Comparison of ENCODE assay signal across 27 cellular contexts in the genomic region with DNA sequence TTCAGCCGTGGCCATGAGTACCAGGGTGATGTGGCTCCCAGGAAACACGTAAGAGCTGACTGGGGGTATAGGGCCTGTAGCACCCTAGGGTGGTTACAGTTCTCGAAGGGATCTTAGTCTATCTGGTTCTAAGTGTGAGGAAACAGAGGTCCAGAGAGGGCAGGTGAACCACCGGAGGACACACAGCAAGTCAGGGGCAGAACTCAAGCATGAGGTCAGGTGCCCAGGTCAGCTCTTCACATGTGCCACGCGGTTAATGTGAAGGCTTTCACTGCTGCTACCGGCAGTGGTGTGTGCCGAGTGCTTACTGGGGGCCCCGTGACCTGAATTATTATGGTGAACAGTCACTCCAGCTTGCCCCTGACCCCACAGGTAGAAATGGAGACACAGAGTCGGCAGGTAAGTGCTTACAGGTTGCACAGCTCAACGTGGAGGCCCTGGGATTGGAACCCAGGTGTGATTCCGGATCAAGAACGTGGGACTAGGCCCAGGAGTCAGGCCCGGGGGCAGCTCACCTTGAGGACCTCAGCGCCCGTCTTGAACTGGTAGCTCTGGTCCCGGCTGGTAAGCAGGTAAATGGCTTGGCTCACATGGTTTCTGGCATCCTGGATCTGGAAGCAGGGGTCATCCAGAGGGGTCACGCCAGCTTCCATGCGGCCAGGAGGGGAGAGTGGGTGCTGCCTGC. TPM values are rescaled to one million over a fixed set of nuclear protein-coding genes. Genes with fewer than 3 reads are reported as not detected.
DNase-seq lines count a peak whose midpoint lies in the region; ATAC-seq, FAIRE-seq and TF ChIP-seq lines count a peak whose summit lies in the region.
"Had no signal": no experiment of that assay in that cellular context is flagged by ENCODE, and none has a peak within 500 bp of the region (broad histone marks: within the 10 kb centered on the region; RNA-seq: fewer than 3 reads in every experiment).

No MANE protein-coding gene starts in this region.

- peak overlapping the region in 1 of 3 donors; percentile 84 for H3K27ac Mint-ChIP-seq in CD4-positive, CD25-positive, alpha-beta regulatory T cell
- peak overlapping the region; percentile 30 for H3K27ac Mint-ChIP-seq in stimulated activated memory B cell treated with anti-CD40 and anti-IgM and Interleukin-4, amounts not matched to agents 10 μg/mL and 1 μg/mL and 100 μg/mL, for 72 hours
- H3K27ac Mint-ChIP-seq: activated CD8-positive, alpha-beta memory T cell treated with anti-CD3 and anti-CD28 coated beads, Interleukin-2, amount 10 ng/mL, durations not matched to agents 7 days and 5 days; activated T-helper 17 cell treated with anti-CD3 and anti-CD28 coated beads, Interleukin-2, amount 50 U/mL, for 72 hours; stimulated activated naive CD8-positive, alpha-beta T cell treated with anti-CD3 and anti-CD28 coated beads, Interleukin-15, Interleukin-2, amounts not matched to agents 100 ng/mL and 50 ng/mL, for 24 hours had no signal

- H3K27ac ChIP-seq in CD4-positive, CD25-positive, alpha-beta regulatory T cell (ENCODE audit: insufficient read depth, low read length, poor library complexity, severe bottlenecking), result no peak overlapping the region
- H3K27ac ChIP-seq in RWPE1 (peak overlapping the region; percentile 98), dorsolateral prefrontal cortex (peak overlapping the region in 57 of 59 donors; percentile 73 to 99 (median 94)), kidney (ENCODE audit: low read depth in 2 of 2, low read length in 2 of 2) (no peak overlapping the region), left lung (no peak overlapping the region)
- H3K27ac ChIP-seq: right atrium auricular region, tibial artery had no signal

- H3K9ac ChIP-seq in kidney (ENCODE audit: low read length in 2 of 2), result no peak overlapping the region

- no peak for DNase-seq in CD4-positive, CD25-positive, alpha-beta regulatory T cell
- no peak for DNase-seq in RWPE1 (ENCODE audit: low spot score)
- no peak for DNase-seq in dorsolateral prefrontal cortex
- no peak for DNase-seq in kidney
- no peak for DNase-seq in left lung
- DNase-seq: activated CD8-positive, alpha-beta memory T cell treated with anti-CD3 and anti-CD28 coated beads, Interleukin-2, amount 10 ng/mL, durations not matched to agents 7 days and 5 days; cerebellar nuclear complex; COR-L47; DND-41; H7; head of caudate nucleus; NCI-H1092 treated with DMSO at 0.1 percent for 48 hours; NCI-H187 treated with DMSO at 0.1 percent for 48 hours; NCI-H526; Peyer's patch; stimulated activated CD4-positive, alpha-beta T cell treated with anti-CD3 and anti-CD28 coated beads, Interleukin-4, amount 100 ng/mL, for 24 hours; tibial artery had no signal

- H3K4me3 Mint-ChIP-seq in CD4-positive, CD25-positive, alpha-beta regulatory T cell, result peak overlapping the region in 3 of 4 donors; percentile 12 to 21 (median 15)
- H3K4me3 Mint-ChIP-seq in stimulated activated memory B cell treated with anti-CD40 and anti-IgM and Interleukin-4, amounts not matched to agents 10 μg/mL and 1 μg/mL and 100 μg/mL, for 72 hours, result no peak overlapping the region
- H3K4me3 Mint-ChIP-seq: activated CD8-positive, alpha-beta memory T cell treated with anti-CD3 and anti-CD28 coated beads, Interleukin-2, amount 10 ng/mL, durations not matched to agents 7 days and 5 days; activated T-helper 17 cell treated with anti-CD3 and anti-CD28 coated beads, Interleukin-2, amount 50 U/mL, for 72 hours; stimulated activated naive CD8-positive, alpha-beta T cell treated with anti-CD3 and anti-CD28 coated beads, Interleukin-15, Interleukin-2, amounts not matched to agents 100 ng/mL and 50 ng/mL, for 24 hours had no signal

- intact Hi-C loops in dorsolateral prefrontal cortex (cut with DNase I), result no loop called here
- intact Hi-C loops in kidney (cut with DNase I), result no loop called here
- intact Hi-C loops in left lung (cut with DNase I), result no loop called here

- H3K4me1 ChIP-seq in CD4-positive, CD25-positive, alpha-beta regulatory T cell (ENCODE audit: control insufficient read depth, insufficient read depth, low read length, poor library complexity, severe bottlenecking), result peaks cover 21% of the 10 kb centered on the region
- peaks cover 0 to 14% of the 10 kb centered on the region in 2 donors for H3K4me1 ChIP-seq in kidney (ENCODE audit: control insufficient read depth in 1 of 2, insufficient read depth in 1 of 2, low read depth in 1 of 2, low read length in 2 of 2)
- H3K4me1 ChIP-seq in left lung, result peaks cover 20 to 39% of the 10 kb centered on the region in 2 donors

- peaks cover 0 to 26% (median 6%) of the 10 kb centered on the region in 4 donors for H3K4me1 Mint-ChIP-seq in CD4-positive, CD25-positive, alpha-beta regulatory T cell
- H3K4me1 Mint-ChIP-seq in stimulated activated memory B cell treated with anti-CD40 and anti-IgM and Interleukin-4, amounts not matched to agents 10 μg/mL and 1 μg/mL and 100 μg/mL, for 72 hours, result peaks cover 21% of the 10 kb centered on the region
- H3K4me1 Mint-ChIP-seq: activated T-helper 17 cell treated with anti-CD3 and anti-CD28 coated beads, Interleukin-2, amount 50 U/mL, for 72 hours had no signal

- TF ChIP-seq CTCF in RWPE1 (conservative IDR thresholded peaks at IDR 0.05; ENCODE audit: low read depth), result no peak
- no peak for TF ChIP-seq CTCF in dorsolateral prefrontal cortex (IDR thresholded peaks at IDR 0.05 in 54 of 56, conservative IDR thresholded peaks at IDR 0.05 in 2 of 56; ENCODE audit: low read depth in 1 of 56, partially characterized antibody in 56 of 56)
- TF ChIP-seq CTCF in kidney (IDR thresholded peaks at IDR 0.05; ENCODE audit: borderline replicate concordance, extremely low read depth, insufficient read depth), result no peak
- TF ChIP-seq CTCF in left lung (IDR thresholded peaks at IDR 0.05), result no peak

- H3K9me3 Mint-ChIP-seq in CD4-positive, CD25-positive, alpha-beta regulatory T cell, result no peaks in the 10 kb centered on the region
- H3K9me3 Mint-ChIP-seq in stimulated activated memory B cell treated with anti-CD40 and anti-IgM and Interleukin-4, amounts not matched to agents 10 μg/mL and 1 μg/mL and 100 μg/mL, for 72 hours, result no peaks in the 10 kb centered on the region
- H3K9me3 Mint-ChIP-seq: activated T-helper 17 cell treated with anti-CD3 and anti-CD28 coated beads, Interleukin-2, amount 50 U/mL, for 72 hours; stimulated activated naive CD8-positive, alpha-beta T cell treated with anti-CD3 and anti-CD28 coated beads, Interleukin-15, Interleukin-2, amounts not matched to agents 100 ng/mL and 50 ng/mL, for 24 hours had no signal

- ATAC-seq in CD4-positive, CD25-positive, alpha-beta regulatory T cell (ENCODE audit: low read depth in 2 of 2), result no peak
- no peak for ATAC-seq in stimulated activated memory B cell treated with anti-CD40 and anti-IgM and Interleukin-4, amounts not matched to agents 10 μg/mL and 1 μg/mL and 100 μg/mL, for 72 hours
- ATAC-seq in GM21737 (IDR thresholded peaks at IDR 0.05; ENCODE audit: unreplicated experiment) (no peak), left lung (no peak)
- ATAC-seq: activated CD8-positive, alpha-beta memory T cell treated with anti-CD3 and anti-CD28 coated beads, Interleukin-2, amount 10 ng/mL, durations not matched to agents 7 days and 5 days; activated T-helper 17 cell treated with anti-CD3 and anti-CD28 coated beads, Interleukin-2, amount 50 U/mL, for 72 hours had no signal

- H3K4me3 ChIP-seq in CD4-positive, CD25-positive, alpha-beta regulatory T cell (ENCODE audit: low read depth, low read length), result no peak overlapping the region
- H3K4me3 ChIP-seq in dorsolateral prefrontal cortex, result peak overlapping the region in 13 of 59 donors; percentile 78 to 95 (median 87)
- H3K4me3 ChIP-seq in kidney (ENCODE audit: low read length in 2 of 2), result no peak overlapping the region
- H3K4me3 ChIP-seq in left lung, result no peak overlapping the region
- H3K4me3 ChIP-seq: Peyer's patch, right atrium auricular region, tibial artery had no signal

- no peaks in the 10 kb centered on the region for H3K9me3 ChIP-seq in CD4-positive, CD25-positive, alpha-beta regulatory T cell (ENCODE audit: control insufficient read depth in 2 of 2, low read length in 2 of 2)
- H3K9me3 ChIP-seq in kidney (ENCODE audit: control insufficient read depth in 1 of 2, low read length in 2 of 2), result no peaks in the 10 kb centered on the region
- H3K9me3 ChIP-seq in left lung, result no peaks in the 10 kb centered on the region
- H3K9me3 ChIP-seq: Peyer's patch, right atrium auricular region, tibial artery had no signal

- peaks cover 3% of the 10 kb centered on the region for H3K36me3 ChIP-seq in CD4-positive, CD25-positive, alpha-beta regulatory T cell (ENCODE audit: control insufficient read depth, insufficient read depth, low read length)
- H3K36me3 ChIP-seq in kidney (ENCODE audit: control insufficient read depth in 1 of 2, insufficient read depth in 2 of 2, low read length in 2 of 2), result peaks cover 0 to 11% of the 10 kb centered on the region in 2 donors
- peaks cover 0 to 46% of the 10 kb centered on the region in 2 donors for H3K36me3 ChIP-seq in left lung

- FAIRE-seq in kidney (lab: Jason Lieb, UNC), result no peak

- no peaks in the 10 kb centered on the region for H3K27me3 ChIP-seq in CD4-positive, CD25-positive, alpha-beta regulatory T cell (ENCODE audit: control insufficient read depth, insufficient read depth, low read length)
- no peaks in the 10 kb centered on the region for H3K27me3 ChIP-seq in dorsolateral prefrontal cortex
- H3K27me3 ChIP-seq in left lung, result no peaks in the 10 kb centered on the region
- H3K27me3 ChIP-seq: Peyer's patch, right atrium auricular region, tibial artery had no signal

- no peaks in the 10 kb centered on the region for H3K27me3 Mint-ChIP-seq in CD4-positive, CD25-positive, alpha-beta regulatory T cell
- H3K27me3 Mint-ChIP-seq in stimulated activated memory B cell treated with anti-CD40 and anti-IgM and Interleukin-4, amounts not matched to agents 10 μg/mL and 1 μg/mL and 100 μg/mL, for 72 hours, result no peaks in the 10 kb centered on the region
- H3K27me3 Mint-ChIP-seq: activated CD8-positive, alpha-beta memory T cell treated with anti-CD3 and anti-CD28 coated beads, Interleukin-2, amount 10 ng/mL, durations not matched to agents 7 days and 5 days; activated T-helper 17 cell treated with anti-CD3 and anti-CD28 coated beads, Interleukin-2, amount 50 U/mL, for 72 hours; stimulated activated naive CD8-positive, alpha-beta T cell treated with anti-CD3 and anti-CD28 coated beads, Interleukin-15, Interleukin-2, amounts not matched to agents 100 ng/mL and 50 ng/mL, for 24 hours had no signal

- POLR2A ChIA-PET in RWPE1 (lab: Yijun Ruan, JAX; ENCODE audit: low non-redundant PET), result no interaction called here

- H3K36me3 Mint-ChIP-seq in CD4-positive, CD25-positive, alpha-beta regulatory T cell, result no peaks in the 10 kb centered on the region
- peaks cover 13% of the 10 kb centered on the region for H3K36me3 Mint-ChIP-seq in stimulated activated memory B cell treated with anti-CD40 and anti-IgM and Interleukin-4, amounts not matched to agents 10 μg/mL and 1 μg/mL and 100 μg/mL, for 72 hours
- H3K36me3 Mint-ChIP-seq: activated CD8-positive, alpha-beta memory T cell treated with anti-CD3 and anti-CD28 coated beads, Interleukin-2, amount 10 ng/mL, durations not matched to agents 7 days and 5 days had no signal

- CTCF ChIA-PET in RWPE1 (lab: Yijun Ruan, JAX), result interaction anchor here (0.5 to 1.6 kb wide), 2 partner anchors 12 to 958 kb away, joined by 5 to 7 read pairs; a partner anchor contains a TSS

RNA-seq across cellular contexts. Expression of a gene that starts 3.1 kb away (rescaled TPM):
- 15.9 TPM for total RNA-seq in CD4-positive, CD25-positive, alpha-beta regulatory T cell
- polyA plus RNA-seq in CD4-positive, CD25-positive, alpha-beta regulatory T cell, result 1 to 10 TPM; 4.6 to 8.2 (median 7.0) TPM
- 100 to 1,000 TPM in 114 of 120 experiments, 10 to 100 TPM in 6; 92.8 to 242 (median 139) TPM for total RNA-seq in dorsolateral prefrontal cortex
- 20.8 TPM for total RNA-seq in kidney
- polyA plus RNA-seq in kidney (ENCODE audit: insufficient read depth, low read depth, low replicate concordance), result 86.1 TPM
- total RNA-seq in left lung, result 10 to 100 TPM; 19.3 to 27.3 TPM

RNA-seq across cellular contexts. Expression of a gene that starts 4.1 kb away (rescaled TPM):
- not detected for total RNA-seq in CD4-positive, CD25-positive, alpha-beta regulatory T cell
- not detected for polyA plus RNA-seq in CD4-positive, CD25-positive, alpha-beta regulatory T cell
- 1 to 10 TPM in 1 of 120 experiments, under 1 TPM in 1, not detected in 118; 0.78 to 1.0 TPM for total RNA-seq in dorsolateral prefrontal cortex
- total RNA-seq in kidney, result 36.5 TPM
- 74.2 TPM for polyA plus RNA-seq in kidney (ENCODE audit: insufficient read depth, low read depth, low replicate concordance)
- 10 to 100 TPM; 28.6 to 40.5 TPM for total RNA-seq in left lung
- total RNA-seq: activated CD8-positive, alpha-beta memory T cell treated with anti-CD3 and anti-CD28 coated beads, Interleukin-2, amount 10 ng/mL, durations not matched to agents 7 days and 5 days; activated T-helper 17 cell treated with anti-CD3 and anti-CD28 coated beads, Interleukin-2, amount 50 U/mL, for 72 hours; H7; myocyte; omental fat pad; right atrium auricular region; SK-MEL-5; T-helper 1 cell treated with Interleukin-12 subunit alpha and Interleukin-12 subunit beta and Interleukin-4 antibody, amounts not matched to agents 30 ng/mL and 1 ng/mL, for 36 hours had no signal

RNA-seq across cellular contexts. Expression of a gene that starts 11.2 kb away (rescaled TPM):
- total RNA-seq in CD4-positive, CD25-positive, alpha-beta regulatory T cell, result 0.27 TPM
- not detected for polyA plus RNA-seq in CD4-positive, CD25-positive, alpha-beta regulatory T cell
- total RNA-seq in dorsolateral prefrontal cortex (1 to 10 TPM in 60 of 120 experiments, under 1 TPM in 16, not detected in 44; 0.33 to 5.6 (median 1.7) TPM), kidney (not detected), left lung (not detected)
- polyA plus RNA-seq in kidney (ENCODE audit: insufficient read depth, low read depth, low replicate concordance), result not detected
- total RNA-seq: activated CD8-positive, alpha-beta memory T cell treated with anti-CD3 and anti-CD28 coated beads, Interleukin-2, amount 10 ng/mL, durations not matched to agents 7 days and 5 days; activated T-helper 17 cell treated with anti-CD3 and anti-CD28 coated beads, Interleukin-2, amount 50 U/mL, for 72 hours; epithelial cell of proximal tubule; H7; myocyte; omental fat pad; Peyer's patch; right atrium auricular region; SK-MEL-5; T-helper 1 cell treated with Interleukin-12 subunit alpha and Interleukin-12 subunit beta and Interleukin-4 antibody, amounts not matched to agents 30 ng/mL and 1 ng/mL, for 36 hours had no signal

RNA-seq across cellular contexts. Expression of a gene that starts 32.4 kb away (rescaled TPM):
- total RNA-seq in CD4-positive, CD25-positive, alpha-beta regulatory T cell, result 12.3 TPM
- polyA plus RNA-seq in CD4-positive, CD25-positive, alpha-beta regulatory T cell, result 10 to 100 TPM in 2 of 4 donors, 1 to 10 TPM in 2; 4.5 to 16.9 (median 12.1) TPM
- 10 to 100 TPM; 15.4 to 45.7 (median 25.2) TPM for total RNA-seq in dorsolateral prefrontal cortex
- total RNA-seq in kidney, result 18.3 TPM
- 4.9 TPM for polyA plus RNA-seq in kidney (ENCODE audit: insufficient read depth, low read depth, low replicate concordance)
- 10 to 100 TPM; 12.5 to 13.6 TPM for total RNA-seq in left lung

RNA-seq across cellular contexts. Expression of a gene that starts 47.8 kb away (rescaled TPM):
- 114 TPM for total RNA-seq in CD4-positive, CD25-positive, alpha-beta regulatory T cell
- polyA plus RNA-seq in CD4-positive, CD25-positive, alpha-beta regulatory T cell, result 10 to 100 TPM; 29.4 to 38.6 (median 33.2) TPM
- total RNA-seq in dorsolateral prefrontal cortex (100 to 1,000 TPM in 117 of 120 experiments, 10 to 100 TPM in 3; 91.8 to 145 (median 122) TPM), kidney (119 TPM), left lung (10 to 100 TPM; 88.9 to 95.5 TPM)
- 47.9 TPM for polyA plus RNA-seq in kidney (ENCODE audit: insufficient read depth, low read depth, low replicate concordance)

Comparison
In these comparisons a context has a peak if more than half of its experiments do, and no peak if none do; other contexts are left out.
1. H3K27ac ChIP-seq: peak in RWPE1 (single experiment) and dorsolateral prefrontal cortex (57 of 59); none in CD4-positive, CD25-positive, alpha-beta regulatory T cell (single experiment), kidney (0 of 2) and left lung (0 of 2).
2. RNA of a gene that starts 4.1 kb away (total RNA-seq): 28.6 to 40.5 TPM in left lung and 36.5 TPM in kidney (single experiment); not detected in CD4-positive, CD25-positive, alpha-beta regulatory T cell (single experiment) and 0.78 to 1.0 TPM in dorsolateral prefrontal cortex; every median in the first group is over 10 times any median in the second.